ENCODE assay signal across 10 cellular contexts in genomic region chr4:27702710-27703431, GRCh38.
DNase-seq lines count a peak whose midpoint lies in the region; ATAC-seq, FAIRE-seq and TF ChIP-seq lines count a peak whose summit lies in the region.
"Had no signal": no experiment of that assay in that cellular context is flagged by ENCODE, and none has a peak within 500 bp of the region (broad histone marks: within the 10 kb centered on the region; RNA-seq: fewer than 3 reads in every experiment).

No MANE protein-coding gene starts in this region.

- H3K27ac Mint-ChIP-seq in immature natural killer cell = no peak overlapping the region
- H3K27ac Mint-ChIP-seq: CD8-positive, alpha-beta memory T cell had no signal

- H3K36me3 ChIP-seq in NT2/D1 (ENCODE audit: insufficient read depth, insufficient read length, low read length) (no peaks in the 10 kb centered on the region), Karpas-422 (ENCODE audit: insufficient read depth, low read length) (no peaks in the 10 kb centered on the region)

- no peaks in the 10 kb centered on the region for H3K4me1 Mint-ChIP-seq in immature natural killer cell
- H3K4me1 Mint-ChIP-seq: CD8-positive, alpha-beta memory T cell had no signal

- no peaks in the 10 kb centered on the region for H3K4me1 ChIP-seq in A549
- H3K4me1 ChIP-seq in NT2/D1 (ENCODE audit: insufficient read depth, insufficient read length) = no peaks in the 10 kb centered on the region
- H3K4me1 ChIP-seq in Karpas-422 (ENCODE audit: low read length) = no peaks in the 10 kb centered on the region

- CTCF ChIA-PET in A549 (lab: Yijun Ruan, JAX) = interaction anchor here (1.3 kb wide), 1 partner anchor 9 kb away, joined by 3 read pairs; no protein-coding TSS in a partner anchor

- TF ChIP-seq CTCF in A549 (IDR thresholded peaks at IDR 0.05) (0 out of 3 replicates have a peak, but pooled peaks have one; percentile 19), fibroblast of villous mesenchyme (IDR thresholded peaks at IDR 0.05; ENCODE audit: insufficient read depth, low read depth, low read length) (peak; percentile 34)

- peak in 1 of 2 experiments; percentile 10 for DNase-seq in A549 (ENCODE audit: low read depth in 1 of 2, low spot score in 1 of 2)
- peak; percentile 33 for DNase-seq in H4 (ENCODE audit: low spot score)
- DNase-seq in NT2/D1 (ENCODE audit: low read depth, low spot score) = peak; percentile 18
- DNase-seq in fibroblast of villous mesenchyme (ENCODE audit: low read depth) = no peak
- DNase-seq in Karpas-422 = no peak
- no peak for DNase-seq in immature natural killer cell
- DNase-seq in NCI-H2107 (lab: John Stamatoyannopoulos, UW) = no peak
- no peak for DNase-seq in MV-4-11 (lab: John Stamatoyannopoulos, UW)
- DNase-seq: CD8-positive, alpha-beta memory T cell; stimulated activated CD8-positive, alpha-beta memory T cell treated with anti-CD3 and anti-CD28 coated beads, Interleukin-4, amount 100 ng/mL, for 48 hours had no signal

- POLR2A ChIA-PET in A549 (lab: Yijun Ruan, JAX) = no interaction called here

- no peak overlapping the region for H3K4me3 Mint-ChIP-seq in immature natural killer cell
- H3K4me3 Mint-ChIP-seq: CD8-positive, alpha-beta memory T cell had no signal

- H3K27ac ChIP-seq in A549 = no peak overlapping the region
- no peak overlapping the region for H3K27ac ChIP-seq in Karpas-422 (ENCODE audit: low read length)

- H3K9me2 ChIP-seq in Karpas-422 (replicated peaks; ENCODE audit: insufficient read depth, low read length) = no peaks in the 10 kb centered on the region

- H3K27me3 ChIP-seq in NT2/D1 (ENCODE audit: insufficient read depth, insufficient read length) (no peaks in the 10 kb centered on the region), Karpas-422 (ENCODE audit: low read length) (no peaks in the 10 kb centered on the region)

- H3K9ac ChIP-seq in NT2/D1 (ENCODE audit: insufficient read length, low read depth) (no peak overlapping the region), Karpas-422 (ENCODE audit: low read length) (no peak overlapping the region)

- H2AFZ ChIP-seq in Karpas-422 (ENCODE audit: low read length) = no peak overlapping the region

- no peak for TF ChIP-seq POLR2A in A549 (IDR thresholded peaks at IDR 0.05; ENCODE audit: low read length)

- no peaks in the 10 kb centered on the region for H3K27me3 Mint-ChIP-seq in immature natural killer cell (ENCODE audit: low read depth in 3 of 3)
- H3K27me3 Mint-ChIP-seq: CD8-positive, alpha-beta memory T cell had no signal

- no peaks in the 10 kb centered on the region for H3K9me3 ChIP-seq in A549
- H3K9me3 ChIP-seq in NT2/D1 (ENCODE audit: insufficient read depth, low read length) = no peaks in the 10 kb centered on the region
- H3K9me3 ChIP-seq in Karpas-422 (ENCODE audit: low read length) = no peaks in the 10 kb centered on the region; the same call in 1 of the 2 replicates

- no peak for ATAC-seq in A549

- TF ChIP-seq RAD21 in A549 (conservative IDR thresholded peaks at IDR 0.05 in 1 of 2, IDR thresholded peaks at IDR 0.05 in 1 of 2) = peak in 1 of 2 experiments; percentile 37; a peak in 3 of 5 replicates

- H3K36me3 Mint-ChIP-seq in immature natural killer cell = no peaks in the 10 kb centered on the region

- TF ChIP-seq EP300 in A549 (IDR thresholded peaks at IDR 0.05) = no peak

- no peaks in the 10 kb centered on the region for H4K20me1 ChIP-seq in Karpas-422 (ENCODE audit: insufficient read depth, low read depth, low read length)

- no peaks in the 10 kb centered on the region for H3K79me2 ChIP-seq in Karpas-422 (ENCODE audit: low read length)

- peaks cover 0 to 26% (median 9%) of the 10 kb centered on the region in 6 donors for H3K9me3 Mint-ChIP-seq in immature natural killer cell

- H3K4me2 ChIP-seq in A549 = no peak overlapping the region
- no peak overlapping the region for H3K4me2 ChIP-seq in Karpas-422 (ENCODE audit: low read depth, low read length, poor library complexity, severe bottlenecking)

- H3K4me3 ChIP-seq in A549 (no peak overlapping the region), NT2/D1 (ENCODE audit: insufficient read length, low read depth) (no peak overlapping the region), fibroblast of villous mesenchyme (ENCODE audit: low read depth, low read length) (no peak overlapping the region), Karpas-422 (ENCODE audit: low read length) (no peak overlapping the region)

- WGBS in A549 (ENCODE audit: missing lambda C conversion rate) = 3% methylated on average over 5 of the region's 5 CpGs

- no peak for FAIRE-seq in A549 (lab: Jason Lieb, UNC)

TF ChIP-seq in A549, 52 proteins besides CTCF, POLR2A, EP300 and RAD21:
- no peak for TF ChIP-seq FOSB (CRISPR knock-in tag; IDR thresholded peaks at IDR 0.05)
- TF ChIP-seq BCL3 (IDR thresholded peaks at IDR 0.05) = no peak
- TF ChIP-seq POLR2AphosphoS2 (conservative IDR thresholded peaks at IDR 0.05; ENCODE audit: low read length) = no peak
- TF ChIP-seq MAX (IDR thresholded peaks at IDR 0.05) = no peak
- TF ChIP-seq CHD2 (IDR thresholded peaks at IDR 0.05; ENCODE audit: low read length, partially characterized antibody) = no peak
- TF ChIP-seq HEYL (CRISPR knock-in tag; IDR thresholded peaks at IDR 0.05) = no peak
- TF ChIP-seq NPAS2 (CRISPR knock-in tag; IDR thresholded peaks at IDR 0.05; ENCODE audit: borderline replicate concordance) = no peak
- no peak for TF ChIP-seq ATOH8 (CRISPR knock-in tag; IDR thresholded peaks at IDR 0.05; ENCODE audit: low read depth)
- TF ChIP-seq HMGXB4 (CRISPR knock-in tag; IDR thresholded peaks at IDR 0.05; ENCODE audit: borderline replicate concordance) = no peak
- TF ChIP-seq PBX3 (IDR thresholded peaks at IDR 0.05) = no peak
- TF ChIP-seq RARB (CRISPR knock-in tag; IDR thresholded peaks at IDR 0.05) = no peak
- no peak for TF ChIP-seq BHLHE40 (IDR thresholded peaks at IDR 0.05; ENCODE audit: low read depth, low read length)
- TF ChIP-seq CEBPB (IDR thresholded peaks at IDR 0.05) = no peak
- no peak for TF ChIP-seq ZFP36 (IDR thresholded peaks at IDR 0.05; ENCODE audit: borderline replicate concordance, partially characterized antibody)
- TF ChIP-seq HOXB5 (CRISPR knock-in tag; IDR thresholded peaks at IDR 0.05) = no peak
- TF ChIP-seq E2F6 (IDR thresholded peaks at IDR 0.05; ENCODE audit: borderline replicate concordance, low read depth) = no peak
- no peak for TF ChIP-seq JUN (IDR thresholded peaks at IDR 0.05)
- TF ChIP-seq JUNB (IDR thresholded peaks at IDR 0.05) = no peak

Comparison
In these comparisons a context has a peak if more than half of its experiments do, and no peak if none do; other contexts are left out.
1. DNase-seq: peak in H4 (single experiment) and NT2/D1 (single experiment); none in fibroblast of villous mesenchyme (single experiment), Karpas-422 (single experiment), immature natural killer cell (0 of 3), NCI-H2107 (single experiment) and MV-4-11 (single experiment).